ENCODE assay signal across 15 cellular contexts in the genomic region with DNA sequence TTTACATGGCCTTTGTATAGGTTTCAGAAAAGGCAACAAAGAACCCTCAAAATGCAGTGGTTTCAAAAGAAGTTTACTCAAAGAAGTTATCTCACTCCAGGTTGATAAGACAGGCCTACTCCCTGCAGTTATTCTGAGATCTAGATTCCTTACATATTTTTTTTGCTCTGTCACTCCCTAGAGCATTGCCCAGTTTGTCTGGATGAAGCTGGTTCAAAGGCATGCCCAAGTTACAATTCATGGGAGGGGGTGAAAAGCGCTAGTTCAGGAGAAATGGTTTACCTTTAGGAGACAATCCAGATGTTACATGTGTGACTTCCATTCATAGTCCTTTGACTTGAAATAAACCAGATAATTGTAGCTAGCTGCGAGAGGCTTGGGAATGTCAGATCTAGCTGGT.
"Had no signal": no experiment of that assay in that cellular context is flagged by ENCODE, and none has a peak within 500 bp of the region (broad histone marks: within the 10 kb centered on the region; RNA-seq: fewer than 3 reads in every experiment).

No MANE protein-coding gene starts in this region.

- H3K4me1 ChIP-seq: heart right ventricle, testis had no signal

- H3K4me3 ChIP-seq: heart right ventricle, testis had no signal

- DNase-seq: activated CD4-positive, alpha-beta T cell treated with anti-CD3 and anti-CD28 coated beads for 4 hours; activated CD8-positive, alpha-beta memory T cell treated with anti-CD3 and anti-CD28 coated beads, Interleukin-2, amount 50 U/mL, for 48 hours; activated CD8-positive, alpha-beta T cell treated with anti-CD3 and anti-CD28 coated beads, Interleukin-2, amount 10 ng/mL, durations not matched to agents 7 days and 5 days; activated naive CD8-positive, alpha-beta T cell treated with anti-CD3 and anti-CD28 coated beads, Interleukin-2, amount 10 ng/mL, durations not matched to agents 7 days and 5 days; aorta; heart right ventricle; mammary epithelial cell; occipital lobe; stimulated activated CD4-positive, alpha-beta T cell treated with anti-CD3 and anti-CD28 coated beads, Interleukin-15, amount 100 ng/mL, for 24 hours; stimulated activated CD4-positive, alpha-beta T cell treated with anti-CD3 and anti-CD28 coated beads, Interleukin-4, amount 100 ng/mL, for 24 hours; stimulated activated naive CD8-positive, alpha-beta T cell treated with anti-CD3 and anti-CD28 coated beads, Interleukin-15, amount 100 ng/mL, for 72 hours; T-helper 1 cell; testis; WERI-Rb-1 had no signal

- H3K27me3 ChIP-seq: testis had no signal

- ATAC-seq: activated CD8-positive, alpha-beta T cell treated with anti-CD3 and anti-CD28 coated beads, Interleukin-2, amount 10 ng/mL, durations not matched to agents 7 days and 5 days; heart right ventricle; natural killer cell treated with Interleukin-12 subunit alpha and Interleukin-12 subunit beta and Interleukin-15 and Interleukin-18, amount 100 ng/mL, for 72 hours; stimulated activated naive CD8-positive, alpha-beta T cell treated with anti-CD3 and anti-CD28 coated beads, Interleukin-15, amount 100 ng/mL, for 72 hours had no signal

- H3K36me3 ChIP-seq: heart right ventricle, WERI-Rb-1 had no signal

- H3K27ac ChIP-seq: heart right ventricle, testis, WERI-Rb-1 had no signal

- H3K9me3 ChIP-seq: heart right ventricle, testis had no signal
